10 cellular contexts compared by ENCODE assay signal in genomic region chr17:79776378-79777165, GRCh38. TPM values are rescaled to one million over a fixed set of nuclear protein-coding genes. Genes with fewer than 3 reads are reported as not detected.
DNase-seq lines count a peak whose midpoint lies in the region; ATAC-seq and TF ChIP-seq lines count a peak whose summit lies in the region.
"Had no signal": no experiment of that assay in that cellular context is flagged by ENCODE, and none has a peak within 500 bp of the region (broad histone marks: within the 10 kb centered on the region; RNA-seq: fewer than 3 reads in every experiment).

No MANE protein-coding gene starts in this region.

- H3K36me3 ChIP-seq in endodermal cell (ENCODE audit: control insufficient read depth, insufficient read depth, low read length) (peaks cover 20% of the 10 kb centered on the region), trophoblast cell (ENCODE audit: control insufficient read depth in 1 of 2, insufficient read depth in 2 of 2, low read length in 2 of 2) (peaks cover 6 to 9% of the 10 kb centered on the region in 2 experiments)
- H3K36me3 ChIP-seq: ovary had no signal

- H3K9me3 Mint-ChIP-seq in endodermal cell: no peaks in the 10 kb centered on the region

- peak overlapping the region; percentile 94 for H3K4me3 Mint-ChIP-seq in endodermal cell

- ATAC-seq in HG03039 (IDR thresholded peaks at IDR 0.05; ENCODE audit: unreplicated experiment) (no peak), GM19023 (IDR thresholded peaks at IDR 0.05; ENCODE audit: unreplicated experiment) (no peak)

- peak; percentile 40 for TF ChIP-seq CTCF in endodermal cell (conservative IDR thresholded peaks at IDR 0.05)

- H3K4me2 ChIP-seq in trophoblast cell (ENCODE audit: low read length): peak overlapping the region; percentile 74

- H3K18ac ChIP-seq in trophoblast cell (ENCODE audit: low read length): no peak overlapping the region

- no peaks in the 10 kb centered on the region for H3K27me3 ChIP-seq in endodermal cell (ENCODE audit: control insufficient read depth, insufficient read depth, low read length, poor library complexity, severe bottlenecking)
- no peaks in the 10 kb centered on the region for H3K27me3 ChIP-seq in trophoblast cell (ENCODE audit: insufficient read depth, low read length)
- H3K27me3 ChIP-seq: ovary had no signal

- H3K9me3 ChIP-seq in endodermal cell (ENCODE audit: control insufficient read depth, low read length) (no peaks in the 10 kb centered on the region), trophoblast cell (ENCODE audit: insufficient read depth, low read depth, low read length) (no peaks in the 10 kb centered on the region)
- H3K9me3 ChIP-seq: ovary had no signal

- H2BK12ac ChIP-seq in trophoblast cell (ENCODE audit: low read length): no peak overlapping the region

- H2AK5ac ChIP-seq in trophoblast cell (ENCODE audit: low read length): no peak overlapping the region

- H3K36me3 Mint-ChIP-seq in endodermal cell (ENCODE audit: low read depth): peaks cover 25% of the 10 kb centered on the region

- H3K79me1 ChIP-seq in trophoblast cell (ENCODE audit: low read length): peaks cover 5% of the 10 kb centered on the region

- peaks cover 13% of the 10 kb centered on the region for H3K4me1 ChIP-seq in endodermal cell (ENCODE audit: control insufficient read depth, insufficient read depth, low read length)
- H3K4me1 ChIP-seq in trophoblast cell (ENCODE audit: control insufficient read depth in 1 of 2, insufficient read depth in 2 of 2, low read length in 2 of 2): peaks cover 8 to 10% of the 10 kb centered on the region in 2 experiments

- no peak overlapping the region for H4K91ac ChIP-seq in trophoblast cell (ENCODE audit: low read depth, low read length)

- H3K9ac ChIP-seq in endodermal cell (ENCODE audit: extremely low read depth, low read length, poor library complexity, severe bottlenecking) (peak overlapping the region; percentile 26), trophoblast cell (ENCODE audit: low read length) (no peak overlapping the region)

- no peak overlapping the region for H2BK5ac ChIP-seq in trophoblast cell (ENCODE audit: low read depth, low read length, poor library complexity)

- peak overlapping the region; percentile 41 for H3K27ac Mint-ChIP-seq in endodermal cell

- H3K4me3 ChIP-seq in endodermal cell (ENCODE audit: low read length) (peak overlapping the region; percentile 71), trophoblast cell (ENCODE audit: low read depth, low read length) (no peak overlapping the region)

- peak overlapping the region; percentile 88 for H3K27ac ChIP-seq in endodermal cell (ENCODE audit: low read depth, low read length)
- no peak overlapping the region for H3K27ac ChIP-seq in trophoblast cell (ENCODE audit: low read depth, low read length)

- H3K23ac ChIP-seq in trophoblast cell (ENCODE audit: low read length): no peak overlapping the region

- 21 to 22% methylated on average over 11 to 13 of the region's 13 CpGs for WGBS in endodermal cell (ENCODE audit: insufficient coverage in 1 of 2, insufficient read length in 1 of 2), 2 experiments
- WGBS in trophoblast cell (ENCODE audit: extremely low coverage, insufficient coverage, insufficient read length): no CpG with 5 or more reads among the region's 13 CpGs

- peaks cover 5% of the 10 kb centered on the region for H3K27me3 Mint-ChIP-seq in endodermal cell (ENCODE audit: insufficient read depth)

- peak overlapping the region; percentile 6 for H4K12ac ChIP-seq in trophoblast cell (ENCODE audit: low read depth, low read length)

- peak overlapping the region; percentile 63 for H4K8ac ChIP-seq in trophoblast cell (ENCODE audit: low read depth, low read length)

- DNase-seq in SHP77 treated with DMSO at 0.1 percent for 48 hours (lab: John Stamatoyannopoulos, UW) (peak; percentile 25), SHP77 (lab: John Stamatoyannopoulos, UW) (no peak), NCI-H2227 treated with DMSO at 0.1 percent for 48 hours (lab: John Stamatoyannopoulos, UW) (peak; percentile 67), endodermal cell (no peak), trophoblast cell (no peak), NCI-H1694 treated with DMSO at 0.1 percent for 48 hours (lab: John Stamatoyannopoulos, UW) (no peak)
- DNase-seq: NCI-H2081 treated with DMSO at 0.1 percent for 48 hours had no signal

- no peak overlapping the region for H2BK120ac ChIP-seq in trophoblast cell (ENCODE audit: insufficient read depth, low read length, poor library complexity)

- peaks cover 2% of the 10 kb centered on the region for H3K79me2 ChIP-seq in trophoblast cell (ENCODE audit: control insufficient read depth, insufficient read depth, low read length, poor library complexity)

- no peak overlapping the region for H2AFZ ChIP-seq in trophoblast cell (ENCODE audit: insufficient read depth, low read length, poor library complexity)

- H3K14ac ChIP-seq in trophoblast cell (ENCODE audit: low read length): no peak overlapping the region

- H3K4ac ChIP-seq in trophoblast cell (ENCODE audit: low read depth, low read length): no peak overlapping the region

- peaks cover 33% of the 10 kb centered on the region for H3K4me1 Mint-ChIP-seq in endodermal cell

RNA-seq across cellular contexts. Expression of gene CBX2, which starts 1.4 kb away (rescaled TPM):
- total RNA-seq in endodermal cell: 10 to 100 TPM; 75.0 to 78.6 TPM
- 74.2 TPM for polyA plus RNA-seq in endodermal cell (2013, experiment 1 of 2)
- polyA plus RNA-seq in endodermal cell (2013, experiment 2 of 2): 70.5 TPM
- polyA plus RNA-seq in trophoblast cell (2013): 11.0 and 11.7 TPM in 2 replicates

RNA-seq across cellular contexts. Expression of gene CBX8, which starts 20.3 kb away (rescaled TPM):
- total RNA-seq in endodermal cell: 1 to 10 TPM; 5.4 to 5.6 TPM
- polyA plus RNA-seq in endodermal cell (2013, experiment 1 of 2): 11.0 TPM
- 8.7 TPM for polyA plus RNA-seq in endodermal cell (2013, experiment 2 of 2)
- polyA plus RNA-seq in trophoblast cell (2013): 1.2 and 1.5 TPM in 2 replicates

RNA-seq across cellular contexts. Expression of gene ENPP7, which starts 45.8 kb away (rescaled TPM):
- total RNA-seq in endodermal cell: not detected
- polyA plus RNA-seq in endodermal cell (2013, experiment 1 of 2): not detected
- not detected for polyA plus RNA-seq in endodermal cell (2013, experiment 2 of 2)
- not detected in 2 replicates for polyA plus RNA-seq in trophoblast cell (2013)
- total RNA-seq: ovary had no signal
- polyA plus RNA-seq: ovary had no signal

Comparison
In these comparisons a context has a peak if more than half of its experiments do, and no peak if none do; other contexts are left out.
1. DNase-seq: peak in SHP77 treated with DMSO at 0.1 percent for 48 hours (single experiment) and NCI-H2227 treated with DMSO at 0.1 percent for 48 hours (single experiment); none in SHP77 (0 of 2), endodermal cell (single experiment), trophoblast cell (0 of 2) and NCI-H1694 treated with DMSO at 0.1 percent for 48 hours (single experiment).